Comparison of ENCODE assay signal across 17 cellular contexts in genomic region chr1:81706650-81707435, GRCh38.
DNase-seq lines count a peak whose midpoint lies in the region; ATAC-seq, FAIRE-seq and TF ChIP-seq lines count a peak whose summit lies in the region.
"Had no signal": no experiment of that assay in that cellular context is flagged by ENCODE, and none has a peak within 500 bp of the region (broad histone marks: within the 10 kb centered on the region; RNA-seq: fewer than 3 reads in every experiment).

No MANE protein-coding gene starts in this region.

- no TSS peak for BruUV-seq in HepG2 (replicated peaks; lab: Mats Ljungman, UMichigan)

- no peaks in the 10 kb centered on the region for H4K20me1 ChIP-seq in HepG2 (ENCODE audit: insufficient read depth, low read length)

- no peak overlapping the region for H3K9ac ChIP-seq in HepG2 (ENCODE audit: insufficient read depth, low read depth, low read length)
- peak overlapping the region; percentile 57 for H3K9ac ChIP-seq in adipocyte (ENCODE audit: low read length)

- H3K9me3 ChIP-seq in HepG2 (ENCODE audit: low read length) (peaks cover 29% of the 10 kb centered on the region), right lobe of liver (no peaks in the 10 kb centered on the region), adipocyte (ENCODE audit: control insufficient read depth, low read length) (no peaks in the 10 kb centered on the region)
- H3K9me3 ChIP-seq in effector memory CD4-positive, alpha-beta T cell (ENCODE audit: control insufficient read depth, low read length): no peaks in the 10 kb centered on the region
- H3K9me3 ChIP-seq: left lung, SJCRH30, tibial artery had no signal

- no peak overlapping the region for H3K4me2 ChIP-seq in HepG2 (ENCODE audit: low read depth, low read length)

- CTCF ChIA-PET in HepG2 (lab: Yijun Ruan, JAX; ENCODE audit: low intra/inter-chr PET ratio, low total read pairs): no interaction called here

- no peak for TF ChIP-seq RAD21 in HepG2 (CRISPR knock-in tag; IDR thresholded peaks at IDR 0.05)

- H3K36me3 ChIP-seq in HepG2 (replicated peaks in 1 of 2; ENCODE audit: control insufficient read depth in 1 of 2, insufficient read depth in 2 of 2, low read length in 2 of 2) (no peaks in the 10 kb centered on the region), right lobe of liver (no peaks in the 10 kb centered on the region), adipocyte (ENCODE audit: control insufficient read depth, insufficient read depth, low read length, severe bottlenecking) (no peaks in the 10 kb centered on the region)
- no peaks in the 10 kb centered on the region for H3K36me3 ChIP-seq in effector memory CD4-positive, alpha-beta T cell (ENCODE audit: control insufficient read depth, insufficient read depth, low read length)
- H3K36me3 ChIP-seq: left lung, SJCRH30, tibial artery had no signal

- in situ Hi-C loops in HepG2 (cut with HindIII; ENCODE audit: extremely low pct_ligation_motif_present, low pct_unique_long_range_greater_than_20kb): no loop called here

- intact Hi-C loops in HepG2 (cut with micrococcal nuclease; ENCODE audit: unreplicated experiment) (no loop called here), right lobe of liver (cut with DNase I) (no loop called here)

- no peak overlapping the region for H3K27ac ChIP-seq in HepG2 (ENCODE audit: extremely low read length, insufficient read depth, low read length)
- H3K27ac ChIP-seq in right lobe of liver: no peak overlapping the region
- H3K27ac ChIP-seq in foreskin keratinocyte: peak overlapping the region; percentile 85
- H3K27ac ChIP-seq in effector memory CD4-positive, alpha-beta T cell (ENCODE audit: insufficient read depth, low read length, poor library complexity, severe bottlenecking): no peak overlapping the region
- H3K27ac ChIP-seq: left lung, SJCRH30, tibial artery had no signal

- DNase-seq in HepG2 (ENCODE audit: low spot score): no peak
- no peak for DNase-seq in right lobe of liver
- DNase-seq in adipocyte (ENCODE audit: low read depth): peak; percentile 30
- DNase-seq in foreskin keratinocyte: peak; percentile 54 to 82
- no peak for DNase-seq in effector memory CD4-positive, alpha-beta T cell
- DNase-seq in ecto neural progenitor cell (ENCODE audit: low spot score): no peak
- no peak for DNase-seq in SIG-M5 treated with dmso at 0.1 percent for 504 hours (lab: John Stamatoyannopoulos, UW; ENCODE audit: unreplicated experiment)
- DNase-seq: activated naive CD8-positive, alpha-beta T cell treated with anti-CD3 and anti-CD28 coated beads for 36 hours; glutamatergic neuron; GOT3; left lung; NCI-H1436 treated with DMSO at 0.1 percent for 48 hours; NCI-H526; SJCRH30; tibial artery had no signal

- H3K4me3 ChIP-seq in HepG2 (replicated peaks in 1 of 3; ENCODE audit: insufficient read depth in 1 of 3, low read depth in 2 of 3, low read length in 3 of 3): no peak overlapping the region
- no peak overlapping the region for H3K4me3 ChIP-seq in right lobe of liver
- peak overlapping the region; percentile 26 for H3K4me3 ChIP-seq in adipocyte (ENCODE audit: low read length)
- H3K4me3 ChIP-seq in effector memory CD4-positive, alpha-beta T cell (ENCODE audit: insufficient read depth, low read depth, low read length, poor library complexity, severe bottlenecking): no peak overlapping the region
- H3K4me3 ChIP-seq: left lung, SJCRH30, tibial artery had no signal

- TF ChIP-seq POLR2A in HepG2 (IDR thresholded peaks at IDR 0.05; ENCODE audit: insufficient read depth in 1 of 2, low read depth in 2 of 2, low read length in 2 of 2): no peak
- no peak for TF ChIP-seq POLR2A in right lobe of liver (IDR thresholded peaks at IDR 0.05)

- ATAC-seq in HepG2 (no peak), right lobe of liver (no peak), foreskin keratinocyte (peak; percentile 77), HG02610 (IDR thresholded peaks at IDR 0.05; ENCODE audit: unreplicated experiment) (no peak)
- ATAC-seq: left lung had no signal

- no peaks in the 10 kb centered on the region for H3K27me3 ChIP-seq in HepG2 (ENCODE audit: control insufficient read depth in 1 of 2, insufficient read depth in 2 of 2, low read length in 2 of 2)
- no peaks in the 10 kb centered on the region for H3K27me3 ChIP-seq in right lobe of liver
- H3K27me3 ChIP-seq in adipocyte (replicated peaks; ENCODE audit: control insufficient read depth, insufficient read depth, low read length): no peaks in the 10 kb centered on the region
- H3K27me3 ChIP-seq in foreskin keratinocyte: no peaks in the 10 kb centered on the region
- H3K27me3 ChIP-seq in effector memory CD4-positive, alpha-beta T cell (replicated peaks; ENCODE audit: control insufficient read depth, insufficient read depth, low read length, poor library complexity, severe bottlenecking): no peaks in the 10 kb centered on the region
- H3K27me3 ChIP-seq: left lung, SJCRH30, tibial artery had no signal

- WGBS in HepG2 (ENCODE audit: low lambda C conversion rate): 20% methylated on average over 3 of the region's 3 CpGs
- WGBS in right lobe of liver (ENCODE audit: insufficient coverage, low coverage, low lambda C conversion rate, missing lambda C conversion rate): 83% methylated on average over 3 of the region's 3 CpGs

- no peak for FAIRE-seq in HepG2 (lab: Jason Lieb, UNC)
- FAIRE-seq: A204.1 had no signal

- no peak overlapping the region for H2AFZ ChIP-seq in HepG2 (ENCODE audit: low read length)

- POLR2A ChIA-PET in HepG2 (lab: Yijun Ruan, JAX): no interaction called here

- no peak for TF ChIP-seq EP300 in HepG2 (IDR thresholded peaks at IDR 0.05; ENCODE audit: low read depth in 2 of 2, low read length in 2 of 2)
- TF ChIP-seq EP300 in HepG2 (CRISPR knock-in tag; IDR thresholded peaks at IDR 0.05; ENCODE audit: borderline replicate concordance): no peak

- no peaks in the 10 kb centered on the region for H3K79me2 ChIP-seq in HepG2 (ENCODE audit: insufficient read depth, low read length)

- TF ChIP-seq CTCF in HepG2 (CRISPR knock-in tag; IDR thresholded peaks at IDR 0.05) (no peak), right lobe of liver (IDR thresholded peaks at IDR 0.05) (no peak), foreskin keratinocyte (conservative IDR thresholded peaks at IDR 0.05) (peak; percentile 39)

- H3K4me1 ChIP-seq in HepG2 (ENCODE audit: insufficient read depth, low read length): peaks cover 14% of the 10 kb centered on the region
- H3K4me1 ChIP-seq in right lobe of liver: no peaks in the 10 kb centered on the region
- H3K4me1 ChIP-seq in adipocyte (ENCODE audit: control insufficient read depth, insufficient read depth, low read length): peaks cover 42% of the 10 kb centered on the region
- H3K4me1 ChIP-seq in foreskin keratinocyte: peaks cover 42% of the 10 kb centered on the region
- no peaks in the 10 kb centered on the region for H3K4me1 ChIP-seq in effector memory CD4-positive, alpha-beta T cell (ENCODE audit: control insufficient read depth, insufficient read depth, low read length, poor library complexity, severe bottlenecking)
- H3K4me1 ChIP-seq: SJCRH30, tibial artery had no signal

TF ChIP-seq in HepG2, 621 proteins besides CTCF, POLR2A, EP300 and RAD21 (continues in another document):
- TF ChIP-seq GATAD2A (CRISPR knock-in tag; IDR thresholded peaks at IDR 0.05): no peak
- TF ChIP-seq ZNF792 (CRISPR knock-in tag; IDR thresholded peaks at IDR 0.05): no peak
- peak; percentile 62 for TF ChIP-seq MAFF (IDR thresholded peaks at IDR 0.05; ENCODE audit: low read depth, low read length)
- peak; percentile 49 to 71; a peak in 3 of 4 replicates for TF ChIP-seq MAFK (conservative IDR thresholded peaks at IDR 0.05 in 1 of 2, IDR thresholded peaks at IDR 0.05 in 1 of 2; ENCODE audit: low read length in 2 of 2)
- TF ChIP-seq NFIB (CRISPR knock-in tag; IDR thresholded peaks at IDR 0.05; ENCODE audit: borderline replicate concordance): no peak
- TF ChIP-seq, protein P1, sequence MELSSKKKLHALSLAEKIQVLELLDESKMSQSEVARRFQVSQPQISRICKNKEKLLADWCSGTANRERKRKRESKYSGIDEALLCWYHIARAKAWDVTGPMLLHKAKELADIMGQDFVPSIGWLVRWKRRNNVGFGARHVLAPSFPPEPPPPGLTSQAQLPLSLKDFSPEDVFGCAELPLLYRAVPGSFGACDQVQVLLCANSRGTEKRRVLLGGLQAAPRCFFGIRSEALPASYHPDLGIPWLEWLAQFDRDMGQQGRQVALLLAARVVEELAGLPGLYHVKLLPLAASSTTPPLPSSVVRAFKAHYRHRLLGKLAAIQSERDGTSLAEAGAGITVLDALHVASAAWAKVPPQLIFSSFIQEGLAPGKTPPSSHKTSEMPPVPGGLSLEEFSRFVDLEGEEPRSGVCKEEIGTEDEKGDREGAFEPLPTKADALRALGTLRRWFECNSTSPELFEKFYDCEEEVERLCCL (CRISPR knock-in tag; IDR thresholded peaks at IDR 0.05; ENCODE audit: borderline replicate concordance): no peak

Comparison
In these comparisons a context has a peak if more than half of its experiments do, and no peak if none do; other contexts are left out.
1. DNase-seq: peak in adipocyte (single experiment) and foreskin keratinocyte (2 of 2); none in HepG2 (single experiment), right lobe of liver (0 of 3), effector memory CD4-positive, alpha-beta T cell (0 of 3), ecto neural progenitor cell (single experiment) and SIG-M5 treated with dmso at 0.1 percent for 504 hours (single experiment).